Comparison of ENCODE assay signal across 8 cellular contexts in genomic region chr9:91101598-91102168, GRCh38.
A peak's percentile ranks its signal among the peaks of the same experiment; 100 is the strongest.
DNase-seq lines count a peak whose midpoint lies in the region; ATAC-seq and TF ChIP-seq lines count a peak whose summit lies in the region.

No MANE protein-coding gene starts in this region.

- peak overlapping the region; percentile 72 for H3K27ac ChIP-seq in cingulate gyrus (ENCODE audit: low read depth, low read length)
- no peak overlapping the region for H3K27ac ChIP-seq in colonic mucosa

- no peaks in the 10 kb centered on the region for H3K36me3 ChIP-seq in colonic mucosa

- intact Hi-C loops in colonic mucosa (cut with DNase I) = no loop called here

- peak overlapping the region in 1 of 2 donors; percentile 14 for H3K9ac ChIP-seq in colonic mucosa (ENCODE audit: low read depth in 2 of 2, low read length in 2 of 2)

- H3K4me3 ChIP-seq in colonic mucosa = no peak overlapping the region

- TF ChIP-seq CTCF in colonic mucosa (IDR thresholded peaks at IDR 0.05) = no peak

- DNase-seq in activated CD4-positive, CD25-positive, alpha-beta regulatory T cell treated with anti-CD3 and anti-CD28 coated beads, Interleukin-2, amount 50 U/mL, for 16 hours (ENCODE audit: low read depth, low spot score) = peak; percentile 29
- DNase-seq in stimulated activated CD4-positive, alpha-beta T cell treated with anti-CD3 and anti-CD28 coated beads, TNF-alpha, amount 100 ng/mL, for 4 hours (ENCODE audit: low read depth in 3 of 3) = peak in 2 of 3 experiments; percentile 40 to 43
- no peak for DNase-seq in SKM-1 (lab: John Stamatoyannopoulos, UW; ENCODE audit: unreplicated experiment)
- DNase-seq in H4 (ENCODE audit: low spot score) = no peak
- DNase-seq in NCI-H82 treated with DMSO at 0.1 percent for 48 hours (lab: John Stamatoyannopoulos, UW; ENCODE audit: unreplicated experiment) = no peak
- no peak for DNase-seq in colonic mucosa

- no peaks in the 10 kb centered on the region for H3K27me3 ChIP-seq in colonic mucosa

- no peaks in the 10 kb centered on the region for H3K9me3 ChIP-seq in colonic mucosa

- no peaks in the 10 kb centered on the region for H3K4me1 ChIP-seq in colonic mucosa

- ATAC-seq in GM19351 (IDR thresholded peaks at IDR 0.05; ENCODE audit: unreplicated experiment) = peak; percentile 65

Comparison
In these comparisons a context has a peak if more than half of its experiments do, and no peak if none do; other contexts are left out.
1. DNase-seq: peak in activated CD4-positive, CD25-positive, alpha-beta regulatory T cell treated with anti-CD3 and anti-CD28 coated beads, Interleukin-2, amount 50 U/mL, for 16 hours (single experiment) and stimulated activated CD4-positive, alpha-beta T cell treated with anti-CD3 and anti-CD28 coated beads, TNF-alpha, amount 100 ng/mL, for 4 hours (2 of 3); none in SKM-1 (single experiment), H4 (single experiment), NCI-H82 treated with DMSO at 0.1 percent for 48 hours (single experiment) and colonic mucosa (single experiment).